In genomic region chr7:105017263-105018051, GRCh38 we compare ENCODE assay signal across 8 cellular contexts. TPM values are rescaled to one million over a fixed set of nuclear protein-coding genes. Genes with fewer than 3 reads are reported as not detected.
A peak's percentile ranks its signal among the peaks of the same experiment; 100 is the strongest.
DNase-seq lines count a peak whose midpoint lies in the region; ATAC-seq, FAIRE-seq and TF ChIP-seq lines count a peak whose summit lies in the region.

No MANE protein-coding gene starts in this region.

- no peaks in the 10 kb centered on the region for H3K36me3 ChIP-seq in ectodermal cell (ENCODE audit: control insufficient read depth, insufficient read depth, low read length)

- peaks cover 49% of the 10 kb centered on the region for H3K4me1 Mint-ChIP-seq in osteocyte (ENCODE audit: unreplicated experiment)

- FAIRE-seq in frontal cortex (lab: Jason Lieb, UNC), result no peak

- no peaks in the 10 kb centered on the region for H3K4me1 ChIP-seq in ectodermal cell (ENCODE audit: control insufficient read depth, insufficient read depth, low read length)

- no peaks in the 10 kb centered on the region for H3K27me3 ChIP-seq in ectodermal cell (ENCODE audit: control insufficient read depth, insufficient read depth, low read length, poor library complexity, severe bottlenecking)

- DNase-seq in DMS 273 (lab: John Stamatoyannopoulos, UW; ENCODE audit: unreplicated experiment), result peak; percentile 70
- peak; percentile 88 for DNase-seq in NCI-H82 treated with DMSO at 0.1 percent for 48 hours (lab: John Stamatoyannopoulos, UW; ENCODE audit: unreplicated experiment)
- DNase-seq in osteocyte (ENCODE audit: extremely low spot score, unreplicated experiment), result no peak
- no peak for DNase-seq in NCI-H226
- no peak for DNase-seq in frontal cortex (ENCODE audit: low spot score in 2 of 2)
- DNase-seq in ureter (ENCODE audit: low spot score), result no peak

- H3K27me3 Mint-ChIP-seq in osteocyte (ENCODE audit: unreplicated experiment), result no peaks in the 10 kb centered on the region

- H3K27ac ChIP-seq in ectodermal cell (ENCODE audit: insufficient read depth, low read depth, low read length, poor library complexity, severe bottlenecking), result no peak overlapping the region

- H3K4me3 ChIP-seq in ectodermal cell (ENCODE audit: insufficient read depth, low read depth, low read length), result peak overlapping the region; percentile 94

- TF ChIP-seq CTCF in osteocyte (IDR thresholded peaks at IDR 0.05), result no peak

- no peak for ATAC-seq in GM18498 (IDR thresholded peaks at IDR 0.05; ENCODE audit: unreplicated experiment)

- 46 to 49% methylated on average over 4 of the region's 4 CpGs for WGBS in ectodermal cell, 2 experiments

- H3K4me3 Mint-ChIP-seq in osteocyte (ENCODE audit: unreplicated experiment), result peak overlapping the region; percentile 98

- H3K36me3 Mint-ChIP-seq in osteocyte (ENCODE audit: unreplicated experiment), result peaks cover under 1% of the 10 kb centered on the region

- no peaks in the 10 kb centered on the region for H3K9me3 ChIP-seq in ectodermal cell (ENCODE audit: control insufficient read depth, low read length)

- peak overlapping the region; percentile 100 for H3K27ac Mint-ChIP-seq in osteocyte (ENCODE audit: unreplicated experiment)

- H3K9me3 Mint-ChIP-seq in osteocyte (ENCODE audit: unreplicated experiment), result no peaks in the 10 kb centered on the region

RNA-seq across cellular contexts. Expression of gene KMT2E, which starts 3.5 kb away (rescaled TPM):
- 68.0 TPM for polyA plus RNA-seq in ectodermal cell (2013, experiment 1 of 4)
- 68.0 TPM for polyA plus RNA-seq in ectodermal cell (2013, experiment 2 of 4)
- 52.9 TPM for polyA plus RNA-seq in ectodermal cell (2013, experiment 3 of 4)
- 64.7 TPM for polyA plus RNA-seq in ectodermal cell (2013, experiment 4 of 4)
- total RNA-seq in osteocyte, result 72.9 and 75.6 TPM in 2 replicates
- 217 TPM for total RNA-seq in frontal cortex
- 120 TPM for total RNA-seq in ureter

Comparison
In these comparisons a context has a peak if more than half of its experiments do, and no peak if none do; other contexts are left out.
1. DNase-seq: peak in DMS 273 (single experiment) and NCI-H82 treated with DMSO at 0.1 percent for 48 hours (single experiment); none in osteocyte (single experiment), NCI-H226 (single experiment), frontal cortex (0 of 2) and ureter (single experiment).